7 cellular contexts compared by ENCODE assay signal in the genomic region with DNA sequence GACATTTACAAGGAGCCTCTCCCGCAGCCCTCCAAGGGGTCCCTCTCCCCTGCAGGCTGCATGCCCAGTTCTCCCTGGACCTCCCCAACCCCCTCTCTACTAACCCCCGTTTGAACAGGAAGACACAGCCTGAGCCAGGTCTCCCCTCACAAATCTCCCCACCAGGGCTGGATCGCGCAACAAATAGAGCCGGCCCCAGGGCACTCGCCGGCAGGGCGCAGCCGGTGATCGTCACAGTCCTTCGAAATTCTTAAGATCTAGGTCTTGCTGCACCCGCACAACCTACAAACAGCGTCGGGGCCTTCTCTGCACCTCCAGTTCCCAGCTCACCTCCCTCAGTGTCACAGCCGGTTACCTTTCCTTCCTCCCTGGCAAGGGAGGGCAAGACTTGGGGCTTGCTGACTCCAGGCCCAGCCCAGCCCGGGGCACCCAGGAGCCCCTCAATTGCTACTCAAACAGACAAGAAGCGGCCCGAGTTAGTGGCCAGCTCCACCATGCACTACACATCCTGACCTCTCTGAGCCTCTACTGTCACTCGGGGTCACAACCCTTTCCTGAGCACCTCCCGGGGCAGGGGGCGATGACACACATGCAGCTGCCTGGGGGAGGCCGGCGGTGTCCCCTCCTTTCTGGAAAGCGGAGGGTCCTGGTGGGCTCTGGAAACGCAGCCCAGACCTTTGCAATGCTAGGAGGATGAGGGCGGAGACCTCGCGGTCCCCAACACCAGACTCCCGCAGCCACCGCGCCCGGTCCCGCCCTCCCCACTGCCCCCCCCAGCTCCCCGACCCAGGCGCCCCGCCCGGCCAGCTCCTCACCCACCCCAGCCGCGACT. TPM values are rescaled to one million over a fixed set of nuclear protein-coding genes. Genes with fewer than 3 reads are reported as not detected.
"Had no signal": no experiment of that assay in that cellular context is flagged by ENCODE, and none has a peak within 500 bp of the region (broad histone marks: within the 10 kb centered on the region; RNA-seq: fewer than 3 reads in every experiment).

TSS of gene CD8B2 (plus strand) at position 814 of the 832 bp plus-strand sequence. CDS start 63 bp downstream, outside the sequence.

RNA-seq across cellular contexts. Expression of gene CD8B2, which starts in this region (rescaled TPM):
- total RNA-seq: activated T-helper 2 cell treated with anti-CD3 and anti-CD28 coated beads, Interferon-gamma antibody, Interleukin-2, Interleukin-4, amounts not matched to agents 10 μg/mL and 5 μg/mL and 100 μg/mL, durations not matched to agents 14 hours and 24 hours and 36 hours; esophagus mucosa; left lobe of liver; lung microvascular endothelial cell; renal cortical epithelial cell; SJCRH30 had no signal
- polyA plus RNA-seq: heart right ventricle had no signal
